Comparison of ENCODE assay signal across 15 cellular contexts in the genomic region with DNA sequence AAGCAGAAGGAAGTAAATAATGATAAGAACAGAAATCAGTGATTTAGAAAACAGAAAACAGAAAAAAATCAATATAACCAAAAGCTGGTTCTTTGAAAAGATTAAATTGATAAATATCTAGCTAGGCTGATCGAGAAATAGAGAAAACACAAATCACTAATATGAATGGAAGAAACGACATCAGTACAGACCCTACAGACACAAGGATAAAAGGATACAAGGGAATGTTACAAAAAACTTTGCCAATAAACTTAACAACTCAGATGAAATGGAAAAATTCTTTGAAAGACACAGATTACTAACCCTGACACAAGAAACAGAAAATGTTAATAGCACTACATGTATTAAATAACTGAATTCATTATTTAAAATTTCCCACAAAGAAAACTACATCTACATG. TPM values are rescaled to one million over a fixed set of nuclear protein-coding genes. Genes with fewer than 3 reads are reported as not detected.
DNase-seq lines count a peak whose midpoint lies in the region; ATAC-seq, FAIRE-seq and TF ChIP-seq lines count a peak whose summit lies in the region.
"Had no signal": no experiment of that assay in that cellular context is flagged by ENCODE, and none has a peak within 500 bp of the region (broad histone marks: within the 10 kb centered on the region; RNA-seq: fewer than 3 reads in every experiment).

No MANE protein-coding gene starts in this region.

- H3K36me3 Mint-ChIP-seq in endothelial cell (ENCODE audit: low read depth, unreplicated experiment) = peaks cover 11% of the 10 kb centered on the region

- intact Hi-C loops in PC-3 (cut with micrococcal nuclease) (loop anchor here (10.0 kb wide), 1 partner anchor 221 kb away; no protein-coding TSS in a partner anchor), mucosa of descending colon (cut with DNase I, micrococcal nuclease) (loop anchor here in 1 of 2 donors (10.0 kb wide), 1 partner anchor 179 kb away; no protein-coding TSS in a partner anchor)

- peak overlapping the region; percentile 87 for H3K4me2 ChIP-seq in PC-3 (ENCODE audit: low read length)
- H3K4me2 ChIP-seq in skeletal muscle satellite cell (ENCODE audit: low read length) = peak overlapping the region; percentile 8
- H3K4me2 ChIP-seq: SK-N-SH had no signal

- H3K9me3 ChIP-seq in PC-3 (ENCODE audit: low read length) = no peaks in the 10 kb centered on the region
- no peaks in the 10 kb centered on the region for H3K9me3 ChIP-seq in skeletal muscle satellite cell (replicated peaks; ENCODE audit: low read length)
- H3K9me3 ChIP-seq in mucosa of descending colon = no peaks in the 10 kb centered on the region

- peaks cover 42% of the 10 kb centered on the region for H3K4me1 ChIP-seq in PC-3 (ENCODE audit: insufficient read depth, low read length)
- H3K4me1 ChIP-seq in skeletal muscle satellite cell (ENCODE audit: control insufficient read depth, insufficient read depth, low read length) = peaks cover 22% of the 10 kb centered on the region
- peaks cover 7% of the 10 kb centered on the region for H3K4me1 ChIP-seq in mucosa of descending colon (ENCODE audit: low read depth)

- H3K4me1 Mint-ChIP-seq in endothelial cell (ENCODE audit: unreplicated experiment) = peaks cover 41% of the 10 kb centered on the region

- H4K20me1 ChIP-seq in PC-3 (ENCODE audit: low read length) = peaks cover 21% of the 10 kb centered on the region

- CTCF ChIA-PET in PC-3 (lab: Charles Lee) = no interaction called here

- H3K27me3 ChIP-seq in PC-3 (ENCODE audit: low read length) = no peaks in the 10 kb centered on the region
- no peaks in the 10 kb centered on the region for H3K27me3 ChIP-seq in skeletal muscle satellite cell (ENCODE audit: control insufficient read depth, insufficient read depth, low read length)

- no peak overlapping the region for H3K27ac Mint-ChIP-seq in endothelial cell (ENCODE audit: unreplicated experiment)

- peak overlapping the region; percentile 92 for H3K27ac ChIP-seq in PC-3 (ENCODE audit: low read length)

- BruUV-seq in PC-3 (replicated peaks; lab: Mats Ljungman, UMichigan) = no TSS peak

- TF ChIP-seq CTCF in PC-3 (conservative IDR thresholded peaks at IDR 0.05; ENCODE audit: low read depth, low read length) (no peak), endothelial cell (IDR thresholded peaks at IDR 0.05; ENCODE audit: unreplicated experiment) (no peak), mucosa of descending colon (IDR thresholded peaks at IDR 0.05) (no peak)

- POLR2A ChIA-PET in PC-3 (lab: Charles Lee; ENCODE audit: unreplicated experiment) = interaction anchor here (0.7 kb wide), 1 partner anchor 219 kb away, joined by 15 read pairs; no protein-coding TSS in a partner anchor

- DNase-seq in PC-3 = no peak
- no peak for DNase-seq in endothelial cell (ENCODE audit: low spot score)
- no peak for DNase-seq in mucosa of descending colon
- no peak for DNase-seq in T1000 (lab: John Stamatoyannopoulos, UW)
- DNase-seq: HCEC 1CT, MV-4-11, NCI-H1417, NCI-H1930, NCI-H82, SHP77, SK-N-SH had no signal

- no peaks in the 10 kb centered on the region for H3K9me2 ChIP-seq in PC-3 (replicated peaks; ENCODE audit: low read length)
- H3K9me2 ChIP-seq: SK-N-SH had no signal

- H3K27me3 Mint-ChIP-seq in endothelial cell (ENCODE audit: unreplicated experiment) = peaks cover 7% of the 10 kb centered on the region

- no peak overlapping the region for H2AFZ ChIP-seq in PC-3 (ENCODE audit: low read length)

- peak overlapping the region; percentile 99 for H3K4me3 Mint-ChIP-seq in endothelial cell (ENCODE audit: unreplicated experiment)

- peaks cover 21% of the 10 kb centered on the region for H3K36me3 ChIP-seq in PC-3 (ENCODE audit: low read depth, low read length)
- H3K36me3 ChIP-seq in skeletal muscle satellite cell (ENCODE audit: insufficient read depth, low read length) = no peaks in the 10 kb centered on the region
- H3K36me3 ChIP-seq in mucosa of descending colon (ENCODE audit: low read depth) = no peaks in the 10 kb centered on the region

- no peaks in the 10 kb centered on the region for H3K9me3 Mint-ChIP-seq in endothelial cell (ENCODE audit: unreplicated experiment)

- no peak for ATAC-seq in PC-3
- ATAC-seq in mucosa of descending colon = no peak
- no peak for ATAC-seq in GM19351 (IDR thresholded peaks at IDR 0.05; ENCODE audit: unreplicated experiment)
- ATAC-seq: K562 had no signal

- peaks cover 13% of the 10 kb centered on the region for H3F3A ChIP-seq in PC-3 (ENCODE audit: low read length, unreplicated experiment)

- H3K9ac ChIP-seq in PC-3 (ENCODE audit: low read length) = peak overlapping the region; percentile 92
- H3K9ac ChIP-seq in skeletal muscle satellite cell (ENCODE audit: low read depth, low read length) = peak overlapping the region; percentile 92
- H3K9ac ChIP-seq: SK-N-SH had no signal

- H3K79me2 ChIP-seq in PC-3 (ENCODE audit: low read length) = peaks cover 97% of the 10 kb centered on the region

- H3K4me3 ChIP-seq in PC-3 (ENCODE audit: low read length) (peak overlapping the region; percentile 96), skeletal muscle satellite cell (ENCODE audit: low read length) (no peak overlapping the region), mucosa of descending colon (no peak overlapping the region)
- H3K4me3 ChIP-seq: K562 had no signal

- peak; percentile 6 for FAIRE-seq in G401.6 (lab: Jason Lieb, UNC)
- FAIRE-seq: K562 had no signal

RNA-seq across cellular contexts. Expression of a gene that starts 6.3 kb away (rescaled TPM):
- total RNA-seq in PC-3 (2014; rRNA removed) (161 and 166 TPM in 2 replicates), endothelial cell (ENCODE audit: unreplicated experiment) (276 TPM), mucosa of descending colon (10 to 100 TPM in 1 of 3 donors, 1 to 10 TPM in 2; 2.6 to 11.9 (median 6.7) TPM)
- total RNA-seq in skeletal muscle satellite cell (2012; rRNA removed) = 40.2 and 47.4 TPM in 2 replicates

Comparison
In these comparisons a context has a peak if more than half of its experiments do, and no peak if none do; other contexts are left out.
1. RNA of a gene that starts 6.3 kb away (total RNA-seq): 276 TPM in endothelial cell (single experiment) and 161 to 166 TPM in PC-3; 2.6 to 11.9 TPM in mucosa of descending colon; every median in the first group is over 10 times any median in the second.